ENCODE assay signal across 16 cellular contexts in the genomic region with DNA sequence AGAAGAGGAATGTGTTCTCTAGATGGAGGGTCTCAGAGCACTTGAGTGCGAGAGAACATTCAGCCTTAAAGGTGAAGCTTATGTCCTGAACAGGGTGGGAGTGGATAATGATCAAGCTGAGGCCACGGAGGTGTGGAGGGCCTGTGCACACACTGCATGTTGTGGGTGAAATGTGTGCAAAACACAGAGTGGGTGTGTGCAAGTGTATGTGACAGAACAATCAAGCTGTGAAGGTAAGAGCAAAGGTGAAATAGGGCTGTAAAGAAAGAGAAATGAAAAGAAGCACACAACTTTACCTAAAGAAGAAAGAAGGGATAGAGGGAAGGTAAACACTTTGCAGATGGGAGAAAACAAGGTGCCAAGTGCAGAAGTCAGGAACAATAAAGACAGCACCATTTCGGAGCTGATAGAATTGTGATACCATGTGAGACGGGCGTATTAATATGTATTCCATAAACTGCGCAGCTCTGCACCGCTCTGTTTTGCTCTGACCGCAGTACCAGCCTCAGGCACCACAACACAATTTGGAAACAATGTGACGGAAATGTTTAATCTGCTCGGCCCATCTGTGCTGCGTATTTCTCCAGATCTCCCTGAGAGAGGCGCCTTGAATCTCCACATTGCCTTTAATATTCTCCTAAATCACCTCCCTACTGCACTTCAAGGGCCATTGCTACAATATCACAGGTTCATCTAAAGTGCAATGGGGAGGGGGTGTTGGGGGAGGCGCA. TPM values are rescaled to one million over a fixed set of nuclear protein-coding genes. Genes with fewer than 3 reads are reported as not detected.
DNase-seq lines count a peak whose midpoint lies in the region; ATAC-seq and TF ChIP-seq lines count a peak whose summit lies in the region.
"Had no signal": no experiment of that assay in that cellular context is flagged by ENCODE, and none has a peak within 500 bp of the region (broad histone marks: within the 10 kb centered on the region; RNA-seq: fewer than 3 reads in every experiment).

No MANE protein-coding gene starts in this region.

- peak; percentile 17 for DNase-seq in activated CD8-positive, alpha-beta memory T cell treated with anti-CD3 and anti-CD28 coated beads, Interleukin-2, amount 50 U/mL, for 48 hours
- no peak for DNase-seq in activated CD8-positive, alpha-beta memory T cell treated with anti-CD3 and anti-CD28 coated beads for 24 hours
- peak; percentile 51 for DNase-seq in NB4 (ENCODE audit: low read depth)
- no peak for DNase-seq in mesothelial cell of epicardium (ENCODE audit: low spot score in 2 of 2, unreplicated experiment in 2 of 2)
- no peak for DNase-seq in NCI-H2171 treated with DMSO at 0.1 percent for 48 hours (lab: John Stamatoyannopoulos, UW)
- no peak for DNase-seq in hepatic stellate cell (ENCODE audit: low spot score)
- DNase-seq in HuH-7.5 (ENCODE audit: low spot score), result no peak
- DNase-seq: activated naive CD4-positive, alpha-beta T cell; Caco-2; NCI-H446 treated with DMSO at 0.1 percent for 48 hours; spleen; T-helper 1 cell; thyroid gland had no signal

- H3K27ac Mint-ChIP-seq in mesothelial cell of epicardium, result peak overlapping the region; percentile 90
- H3K27ac Mint-ChIP-seq: stimulated activated effector memory CD8-positive, alpha-beta T cell treated with anti-CD3 and anti-CD28 coated beads, Interleukin-12 subunit alpha, Interleukin-12 subunit beta, amount 100 ng/mL, for 72 hours had no signal

- peak overlapping the region; percentile 9 for H3K4me3 Mint-ChIP-seq in mesothelial cell of epicardium
- H3K4me3 Mint-ChIP-seq: neural crest cell; stimulated activated effector memory CD8-positive, alpha-beta T cell treated with anti-CD3 and anti-CD28 coated beads, Interleukin-12 subunit alpha, Interleukin-12 subunit beta, amount 100 ng/mL, for 72 hours had no signal

- H3K27me3 Mint-ChIP-seq in mesothelial cell of epicardium (ENCODE audit: low read depth), result peaks cover 16% of the 10 kb centered on the region

- peak; percentile 33 for ATAC-seq in SK-N-SH treated with all-trans-retinoic acid at 6 μM for 48 hours
- ATAC-seq: stimulated activated effector memory CD8-positive, alpha-beta T cell treated with anti-CD3 and anti-CD28 coated beads, Interleukin-12 subunit alpha, Interleukin-12 subunit beta, amount 100 ng/mL, for 72 hours had no signal

- no peak for TF ChIP-seq POLR2A in NB4 (IDR thresholded peaks at IDR 0.05; ENCODE audit: extremely low read depth, insufficient read length)

- TF ChIP-seq CTCF in NB4 (IDR thresholded peaks at IDR 0.05; ENCODE audit: low read depth, low read length) (no peak), mesothelial cell of epicardium (IDR thresholded peaks at IDR 0.05; ENCODE audit: unreplicated experiment) (no peak)

- no peak overlapping the region for H3K4me3 ChIP-seq in NB4 (ENCODE audit: low read depth, low read length)
- H3K4me3 ChIP-seq: spleen, thyroid gland had no signal

- H3K36me3 Mint-ChIP-seq in mesothelial cell of epicardium, result no peaks in the 10 kb centered on the region

- H3K4me1 Mint-ChIP-seq in mesothelial cell of epicardium, result peaks cover 71% of the 10 kb centered on the region

- H3K9me3 Mint-ChIP-seq in mesothelial cell of epicardium, result no peaks in the 10 kb centered on the region
- H3K9me3 Mint-ChIP-seq: neural crest cell; stimulated activated effector memory CD8-positive, alpha-beta T cell treated with anti-CD3 and anti-CD28 coated beads, Interleukin-12 subunit alpha, Interleukin-12 subunit beta, amount 100 ng/mL, for 72 hours had no signal

TF ChIP-seq in SK-N-SH treated with all-trans-retinoic acid at 6 μM for 48 hours, 23 proteins besides CTCF, POLR2A, EP300 and RAD21:
- TF ChIP-seq ZNF70 (CRISPR knock-in tag; IDR thresholded peaks at IDR 0.05) (no peak), ISL1 (CRISPR knock-in tag; IDR thresholded peaks at IDR 0.05) (no peak), ZNF565 (CRISPR knock-in tag; conservative IDR thresholded peaks at IDR 0.05; ENCODE audit: low read depth) (no peak), TCF4 (CRISPR knock-in tag; IDR thresholded peaks at IDR 0.05; ENCODE audit: borderline replicate concordance) (no peak), SNAI2 (CRISPR knock-in tag; IDR thresholded peaks at IDR 0.05) (no peak), CSDC2 (CRISPR knock-in tag; IDR thresholded peaks at IDR 0.05) (no peak), GLIS3 (CRISPR knock-in tag; IDR thresholded peaks at IDR 0.05) (no peak), POU6F1 (CRISPR knock-in tag; IDR thresholded peaks at IDR 0.05; ENCODE audit: borderline replicate concordance, low read depth) (no peak), ZFP3 (CRISPR knock-in tag; IDR thresholded peaks at IDR 0.05) (no peak), BACH2 (CRISPR knock-in tag; IDR thresholded peaks at IDR 0.05; ENCODE audit: borderline replicate concordance) (no peak), ZNF8 (CRISPR knock-in tag; IDR thresholded peaks at IDR 0.05) (no peak), ZC3H10 (CRISPR knock-in tag; IDR thresholded peaks at IDR 0.05) (no peak), PPARA (CRISPR knock-in tag; IDR thresholded peaks at IDR 0.05; ENCODE audit: borderline replicate concordance) (no peak), CREB5 (CRISPR knock-in tag; IDR thresholded peaks at IDR 0.05; ENCODE audit: low read depth) (no peak), RARB (CRISPR knock-in tag; IDR thresholded peaks at IDR 0.05) (no peak), TOX (CRISPR knock-in tag; IDR thresholded peaks at IDR 0.05; ENCODE audit: borderline replicate concordance) (no peak), OSR1 (CRISPR knock-in tag; IDR thresholded peaks at IDR 0.05) (no peak)
- TF ChIP-seq, protein P1, sequence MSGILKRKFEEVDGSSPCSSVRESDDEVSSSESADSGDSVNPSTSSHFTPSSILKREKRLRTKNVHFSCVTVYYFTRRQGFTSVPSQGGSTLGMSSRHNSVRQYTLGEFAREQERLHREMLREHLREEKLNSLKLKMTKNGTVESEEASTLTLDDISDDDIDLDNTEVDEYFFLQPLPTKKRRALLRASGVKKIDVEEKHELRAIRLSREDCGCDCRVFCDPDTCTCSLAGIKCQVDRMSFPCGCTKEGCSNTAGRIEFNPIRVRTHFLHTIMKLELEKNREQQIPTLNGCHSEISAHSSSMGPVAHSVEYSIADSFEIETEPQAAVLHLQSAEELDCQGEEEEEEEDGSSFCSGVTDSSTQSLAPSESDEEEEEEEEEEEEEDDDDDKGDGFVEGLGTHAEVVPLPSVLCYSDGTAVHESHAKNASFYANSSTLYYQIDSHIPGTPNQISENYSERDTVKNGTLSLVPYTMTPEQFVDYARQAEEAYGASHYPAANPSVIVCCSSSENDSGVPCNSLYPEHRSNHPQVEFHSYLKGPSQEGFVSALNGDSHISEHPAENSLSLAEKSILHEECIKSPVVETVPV (CRISPR knock-in tag; IDR thresholded peaks at IDR 0.05), result no peak

RNA-seq across cellular contexts. Expression of gene SNX11, which starts 40.6 kb away (rescaled TPM):
- total RNA-seq in mesothelial cell of epicardium, result 16.2 to 20.1 TPM (median 18.4 TPM) in 3 replicates

RNA-seq across cellular contexts. Expression of gene CBX1, which starts 46.9 kb away (rescaled TPM):
- total RNA-seq in mesothelial cell of epicardium, result 142 to 145 TPM (median 143 TPM) in 3 replicates

Comparison
In these comparisons a context has a peak if more than half of its experiments do, and no peak if none do; other contexts are left out.
1. DNase-seq: peak in activated CD8-positive, alpha-beta memory T cell treated with anti-CD3 and anti-CD28 coated beads, Interleukin-2, amount 50 U/mL, for 48 hours (single experiment) and NB4 (single experiment); none in activated CD8-positive, alpha-beta memory T cell treated with anti-CD3 and anti-CD28 coated beads for 24 hours (single experiment), mesothelial cell of epicardium (0 of 2), NCI-H2171 treated with DMSO at 0.1 percent for 48 hours (single experiment), hepatic stellate cell (single experiment) and HuH-7.5 (single experiment).